In genomic region chr13:36421447-36421846, GRCh38 we compare ENCODE assay signal across 20 cellular contexts. TPM values are rescaled to one million over a fixed set of nuclear protein-coding genes. Genes with fewer than 3 reads are reported as not detected.
DNase-seq lines count a peak whose midpoint lies in the region; ATAC-seq, FAIRE-seq and TF ChIP-seq lines count a peak whose summit lies in the region.
"Had no signal": no experiment of that assay in that cellular context is flagged by ENCODE, and none has a peak within 500 bp of the region (broad histone marks: within the 10 kb centered on the region; RNA-seq: fewer than 3 reads in every experiment).

No MANE protein-coding gene starts in this region.

- TF ChIP-seq CTCF in endothelial cell of umbilical vein (IDR thresholded peaks at IDR 0.05; ENCODE audit: extremely low read depth in 1 of 2, insufficient read depth in 1 of 2, low read depth in 1 of 2, low read length in 2 of 2) (no peak), OCI-LY7 (conservative IDR thresholded peaks at IDR 0.05; ENCODE audit: low read length) (no peak)

- dilution Hi-C loops in endothelial cell of umbilical vein (cut with MboI; ENCODE audit: extremely low pct_ligation_motif_present, low sequenced_read_pairs) = no loop called here

- TF ChIP-seq POLR2A in endothelial cell of umbilical vein (IDR thresholded peaks at IDR 0.05; ENCODE audit: low read depth, low read length) = no peak

- no peak overlapping the region for H3K4me3 Mint-ChIP-seq in stimulated activated naive CD8-positive, alpha-beta T cell treated with anti-CD3 and anti-CD28 coated beads, Interleukin-15, amount 100 ng/mL, for 72 hours
- H3K4me3 Mint-ChIP-seq: activated naive CD8-positive, alpha-beta T cell had no signal

- H3K4me3 ChIP-seq in endothelial cell of umbilical vein (replicated peaks in 1 of 3; ENCODE audit: insufficient read depth in 1 of 3, low read depth in 1 of 3, low read length in 3 of 3) = no peak overlapping the region
- H3K4me3 ChIP-seq in OCI-LY7 (ENCODE audit: low read depth, low read length, poor library complexity, severe bottlenecking) = no peak overlapping the region
- H3K4me3 ChIP-seq: heart left ventricle, sigmoid colon had no signal

- in situ Hi-C loops in ACHN (cut with HindIII; ENCODE audit: low pct_ligation_motif_present, low pct_unique_long_range_greater_than_20kb, low sequenced_read_pairs) = no loop called here

- POLR2A ChIA-PET in endothelial cell of umbilical vein (lab: Charles Lee) = no interaction called here
- POLR2A ChIA-PET in OCI-LY7 (lab: Charles Lee) = no interaction called here

- H3K27me3 Mint-ChIP-seq in stimulated activated naive CD8-positive, alpha-beta T cell treated with anti-CD3 and anti-CD28 coated beads, Interleukin-15, amount 100 ng/mL, for 72 hours = peaks cover 68% of the 10 kb centered on the region

- FAIRE-seq in endothelial cell of umbilical vein (lab: Jason Lieb, UNC) = no peak
- FAIRE-seq: H54 had no signal

- H3K4me1 Mint-ChIP-seq in stimulated activated naive CD8-positive, alpha-beta T cell treated with anti-CD3 and anti-CD28 coated beads, Interleukin-15, amount 100 ng/mL, for 72 hours = peaks cover 30% of the 10 kb centered on the region

- H3K4me1 ChIP-seq in endothelial cell of umbilical vein (ENCODE audit: control insufficient read depth, extremely low read depth, insufficient read depth, low read length) (peaks cover 32% of the 10 kb centered on the region), OCI-LY7 (ENCODE audit: insufficient read depth, low read length, poor library complexity, severe bottlenecking) (no peaks in the 10 kb centered on the region)

- no peaks in the 10 kb centered on the region for H3K9me1 ChIP-seq in endothelial cell of umbilical vein (replicated peaks; ENCODE audit: control insufficient read depth, extremely low read depth, insufficient read depth, low read length)

- CTCF ChIA-PET in endothelial cell of umbilical vein (lab: Charles Lee) (interaction anchor here (0.8 to 7.0 kb wide), 14 partner anchors 10 to 648 kb away, joined by 3 to 120 read pairs (median 4); partner anchors contain the start of gene CCNA1), OCI-LY7 (lab: Charles Lee; ENCODE audit: unreplicated experiment) (no interaction called here)

- H3K36me3 ChIP-seq in endothelial cell of umbilical vein (ENCODE audit: control insufficient read depth in 2 of 2, extremely low read depth in 1 of 2, insufficient read depth in 2 of 2, low read length in 2 of 2) (no peaks in the 10 kb centered on the region), OCI-LY7 (ENCODE audit: insufficient read depth, low read length) (no peaks in the 10 kb centered on the region)
- H3K36me3 ChIP-seq: heart left ventricle, sigmoid colon, WERI-Rb-1 had no signal

- no peak for DNase-seq in stimulated activated naive CD8-positive, alpha-beta T cell treated with anti-CD3 and anti-CD28 coated beads, Interleukin-15, amount 100 ng/mL, for 72 hours
- DNase-seq in stimulated activated naive CD8-positive, alpha-beta T cell treated with anti-CD3 and anti-CD28 coated beads, Interleukin-15, Interleukin-2, amounts not matched to agents 100 U/mL and 50 U/mL, for 24 hours = no peak
- DNase-seq in RPMI7951 (ENCODE audit: low read depth) (peak; percentile 17), endothelial cell of umbilical vein (ENCODE audit: low read depth, low spot score) (peak; percentile 22), stromal cell of bone marrow (ENCODE audit: low read depth) (peak; percentile 37), ACHN (no peak), OCI-LY7 (ENCODE audit: low spot score) (no peak)
- DNase-seq in stimulated activated CD4-positive, alpha-beta T cell treated with anti-CD3 and anti-CD28 coated beads, Interleukin-12 subunit alpha, Interleukin-12 subunit beta, amount 100 ng/mL, for 4 hours = no peak
- DNase-seq: DMS 273 treated with DMSO at 0.1 percent for 48 hours; heart left ventricle; islet precursor cell; NCI-H1105 treated with DMSO at 0.1 percent for 48 hours; NCI-H345; nucleus accumbens; sigmoid colon; SK-N-SH; stimulated activated CD4-positive, alpha-beta T cell treated with anti-CD3 and anti-CD28 coated beads, Interleukin-4, amount 100 ng/mL, for 4 hours; WERI-Rb-1 had no signal

- H3K9ac ChIP-seq in endothelial cell of umbilical vein (replicated peaks; ENCODE audit: extremely low read depth, insufficient read depth, low read length) = no peak overlapping the region
- H3K9ac ChIP-seq: SK-N-SH had no signal

- H3K27me3 ChIP-seq in endothelial cell of umbilical vein (ENCODE audit: control insufficient read depth in 2 of 2, insufficient read depth in 2 of 2, low read length in 2 of 2) = no peaks in the 10 kb centered on the region
- H3K27me3 ChIP-seq: sigmoid colon had no signal

- H2AFZ ChIP-seq in endothelial cell of umbilical vein (ENCODE audit: low read depth, low read length) = peak overlapping the region; percentile 15
- no peak overlapping the region for H2AFZ ChIP-seq in OCI-LY7 (ENCODE audit: low read length)

- no peaks in the 10 kb centered on the region for H4K20me1 ChIP-seq in endothelial cell of umbilical vein (replicated peaks; ENCODE audit: control insufficient read depth, extremely low read depth, insufficient read depth, low read length)
- H4K20me1 ChIP-seq in OCI-LY7 (ENCODE audit: insufficient read depth, low read length) = no peaks in the 10 kb centered on the region

- H3K27ac ChIP-seq in endothelial cell of umbilical vein (ENCODE audit: insufficient read depth, low read depth, low read length) = no peak overlapping the region
- no peak overlapping the region for H3K27ac ChIP-seq in OCI-LY7 (ENCODE audit: low read depth, low read length, poor library complexity, severe bottlenecking)
- H3K27ac ChIP-seq: heart left ventricle, sigmoid colon, WERI-Rb-1 had no signal

- H3K4me2 ChIP-seq in endothelial cell of umbilical vein (ENCODE audit: insufficient read depth, low read length) (no peak overlapping the region), OCI-LY7 (ENCODE audit: low read length) (no peak overlapping the region)
- H3K4me2 ChIP-seq: SK-N-SH had no signal

- intact Hi-C loops in endothelial cell of umbilical vein (cut with micrococcal nuclease) (loop anchor here (2.0 to 10.0 kb wide), 2 partner anchors 393 to 559 kb away; partner anchors contain the start of gene RFXAP), OCI-LY7 (cut with micrococcal nuclease; ENCODE audit: unreplicated experiment) (loop anchor here (10.0 kb wide), 2 partner anchors 313 to 563 kb away; no protein-coding TSS in a partner anchor)

- H3K9me3 ChIP-seq in endothelial cell of umbilical vein (replicated peaks; ENCODE audit: control insufficient read depth, insufficient read depth, low read length) = no peaks in the 10 kb centered on the region
- H3K9me3 ChIP-seq in OCI-LY7 (ENCODE audit: low read length) = no peaks in the 10 kb centered on the region
- H3K9me3 ChIP-seq: SK-N-SH had no signal

- H3K27ac Mint-ChIP-seq in stimulated activated naive CD8-positive, alpha-beta T cell treated with anti-CD3 and anti-CD28 coated beads, Interleukin-15, amount 100 ng/mL, for 72 hours = no peak overlapping the region
- H3K27ac Mint-ChIP-seq: activated naive CD8-positive, alpha-beta T cell had no signal

- H3K79me2 ChIP-seq in endothelial cell of umbilical vein (ENCODE audit: control insufficient read depth, insufficient read depth, low read length) (no peaks in the 10 kb centered on the region), OCI-LY7 (ENCODE audit: insufficient read depth, low read depth, low read length) (no peaks in the 10 kb centered on the region)

- no peaks in the 10 kb centered on the region for H3K9me2 ChIP-seq in OCI-LY7 (ENCODE audit: insufficient read depth, low read length)
- H3K9me2 ChIP-seq: SK-N-SH had no signal

- peaks cover 0 to 14% of the 10 kb centered on the region in 2 donors for H3K9me3 Mint-ChIP-seq in stimulated activated naive CD8-positive, alpha-beta T cell treated with anti-CD3 and anti-CD28 coated beads, Interleukin-15, amount 100 ng/mL, for 72 hours

- BruUV-seq in endothelial cell of umbilical vein (replicated peaks; lab: Mats Ljungman, UMichigan) (no TSS peak), OCI-LY7 (replicated peaks; lab: Mats Ljungman, UMichigan) (no TSS peak)

- peak; percentile 58 for ATAC-seq in stimulated activated naive CD8-positive, alpha-beta T cell treated with anti-CD3 and anti-CD28 coated beads, Interleukin-15, amount 100 ng/mL, for 72 hours
- no peak for ATAC-seq in stimulated activated naive CD8-positive, alpha-beta T cell treated with anti-CD3 and anti-CD28 coated beads, Interleukin-15, Interleukin-2, amounts not matched to agents 100 U/mL and 50 U/mL, for 24 hours
- ATAC-seq: heart left ventricle had no signal

TF ChIP-seq in endothelial cell of umbilical vein, 7 proteins besides CTCF, POLR2A, EP300 and RAD21:
- TF ChIP-seq POLR2AphosphoS5 (IDR thresholded peaks at IDR 0.05; ENCODE audit: insufficient read depth, low read depth, low read length) (peak; percentile 29), GATA2 (IDR thresholded peaks at IDR 0.05; ENCODE audit: insufficient read depth, insufficient read length, low read depth, low read length) (peak; percentile 32), MYC (IDR thresholded peaks at IDR 0.05; ENCODE audit: low read depth, low read length) (no peak), EZH2 (IDR thresholded peaks at IDR 0.05; ENCODE audit: borderline replicate concordance, low read depth, low read length, severe bottlenecking) (no peak), MAX (IDR thresholded peaks at IDR 0.05; ENCODE audit: insufficient read depth, insufficient read length) (no peak), FOS (IDR thresholded peaks at IDR 0.05; ENCODE audit: borderline replicate concordance, insufficient read depth, low read length) (peak; percentile 49), JUN (IDR thresholded peaks at IDR 0.05; ENCODE audit: borderline replicate concordance, insufficient read depth, insufficient read length, low read depth) (no peak)

RNA-seq across cellular contexts. Expression of gene CCNA1, which starts 10.8 kb away (rescaled TPM):
- 0.96 and 2.9 TPM in 2 replicates for total RNA-seq in RPMI7951 (2014; rRNA removed; shearing (Covaris generic))
- 0.37 and 0.46 TPM in 2 replicates for total RNA-seq in endothelial cell of umbilical vein
- 2.2 and 2.8 TPM in 2 replicates for polyA plus RNA-seq in endothelial cell of umbilical vein
- 4.7 and 5.2 TPM in 2 replicates for polyA plus RNA-seq in endothelial cell of umbilical vein (2011; cell fraction: cytosol; rRNA removed)
- 3.8 and 4.2 TPM in 2 replicates for polyA plus RNA-seq in endothelial cell of umbilical vein (2011; cell fraction: nucleus; rRNA removed)
- polyA plus RNA-seq in endothelial cell of umbilical vein (2012) = 84.5 and 104 TPM in 2 replicates
- 0.87 and 1.4 TPM in 2 replicates for polyA minus RNA-seq in endothelial cell of umbilical vein
- not detected for polyA minus RNA-seq in endothelial cell of umbilical vein (2011; cell fraction: cytosol; rRNA and poly(A)+ RNA removed)
- polyA minus RNA-seq in endothelial cell of umbilical vein (2011; cell fraction: nucleus; rRNA and poly(A)+ RNA removed) = 0.38 and 2.1 TPM in 2 replicates
- total RNA-seq in OCI-LY7 (2014; rRNA removed; shearing (Covaris generic)) = not detected in 2 replicates
- total RNA-seq in OCI-LY7 (2022) = not detected in 2 replicates

Comparison
In these comparisons a context has a peak if more than half of its experiments do, and no peak if none do; other contexts are left out.
1. DNase-seq: peak in RPMI7951 (single experiment), endothelial cell of umbilical vein (single experiment) and stromal cell of bone marrow (single experiment); none in stimulated activated naive CD8-positive, alpha-beta T cell treated with anti-CD3 and anti-CD28 coated beads, Interleukin-15, amount 100 ng/mL, for 72 hours (0 of 2), stimulated activated naive CD8-positive, alpha-beta T cell treated with anti-CD3 and anti-CD28 coated beads, Interleukin-15, Interleukin-2, amounts not matched to agents 100 U/mL and 50 U/mL, for 24 hours (single experiment), stimulated activated CD4-positive, alpha-beta T cell treated with anti-CD3 and anti-CD28 coated beads, Interleukin-12 subunit alpha, Interleukin-12 subunit beta, amount 100 ng/mL, for 4 hours (single experiment), ACHN (single experiment) and OCI-LY7 (single experiment).